ENCODE assay signal across 24 cellular contexts in genomic region chr6:83359638-83360037, GRCh38.
"Had no signal": no experiment of that assay in that cellular context is flagged by ENCODE, and none has a peak within 500 bp of the region (broad histone marks: within the 10 kb centered on the region; RNA-seq: fewer than 3 reads in every experiment).

No MANE protein-coding gene starts in this region.

- H3K9me3 ChIP-seq: colonic mucosa, right lobe of liver, transverse colon had no signal

- H3K27me3 ChIP-seq: colonic mucosa, gastroesophageal sphincter, heart left ventricle, hepatocyte, neural progenitor cell, right lobe of liver, suprapubic skin, transverse colon, upper lobe of right lung, uterus had no signal

- H3K36me3 ChIP-seq: colonic mucosa, heart left ventricle, neural progenitor cell, right lobe of liver, suprapubic skin, transverse colon, upper lobe of right lung, uterus had no signal

- H3K9ac ChIP-seq: neural progenitor cell, parathyroid adenoma had no signal

- FAIRE-seq: kidney, small intestine had no signal

- DNase-seq: colonic mucosa; effector CD8-positive, alpha-beta T cell; foreskin fibroblast; heart left ventricle; kidney; mesendoderm; midbrain; naive thymus-derived CD4-positive, alpha-beta T cell; right lobe of liver; small intestine; stimulated activated CD4-positive, alpha-beta T cell treated with anti-CD3 and anti-CD28 coated beads, Interleukin-15, amount 100 ng/mL, for 24 hours; stimulated activated CD4-positive, alpha-beta T cell treated with anti-CD3 and anti-CD28 coated beads, Interleukin-4, amount 100 ng/mL, for 1 hour; stimulated activated CD8-positive, alpha-beta memory T cell treated with anti-CD3 and anti-CD28 coated beads, Interleukin-4, amount 100 ng/mL, for 48 hours; stimulated activated naive CD4-positive, alpha-beta T cell; stimulated activated naive CD8-positive, alpha-beta T cell treated with anti-CD3 and anti-CD28 coated beads, Interleukin-15, amount 100 ng/mL, for 72 hours; transverse colon; upper lobe of right lung; uterus had no signal

- H3K4me2 ChIP-seq: hepatocyte, neural progenitor cell had no signal

- H3K4me3 ChIP-seq: colonic mucosa, gastroesophageal sphincter, heart left ventricle, hepatocyte, neural progenitor cell, right lobe of liver, suprapubic skin, transverse colon, upper lobe of right lung, uterus had no signal

- H2AFZ ChIP-seq: hepatocyte, neural progenitor cell, parathyroid adenoma had no signal

- H3K79me2 ChIP-seq: hepatocyte had no signal

- H3K4me1 ChIP-seq: colonic mucosa, gastroesophageal sphincter, heart left ventricle, neural progenitor cell, parathyroid adenoma, right lobe of liver, suprapubic skin, transverse colon, upper lobe of right lung, uterus had no signal

- ATAC-seq: gastroesophageal sphincter; heart left ventricle; left lobe of liver; naive thymus-derived CD4-positive, alpha-beta T cell; right lobe of liver; stimulated activated naive CD8-positive, alpha-beta T cell treated with anti-CD3 and anti-CD28 coated beads, Interleukin-15, amount 100 ng/mL, for 72 hours; upper lobe of right lung had no signal

- H3K27ac ChIP-seq: colonic mucosa, gastroesophageal sphincter, heart left ventricle, hepatocyte, neural progenitor cell, parathyroid adenoma, right lobe of liver, suprapubic skin, transverse colon, upper lobe of right lung, uterus had no signal
